ENCODE assay signal across 1 cellular context in genomic region chr15:71916834-71917233, GRCh38.
TF ChIP-seq lines count a peak whose summit lies in the region.

No MANE protein-coding gene starts in this region.

TF ChIP-seq in SK-N-SH, 30 proteins besides CTCF, POLR2A, EP300 and RAD21 (continued from another document):
- TF ChIP-seq IRF3 (IDR thresholded peaks at IDR 0.05; ENCODE audit: low read depth, low read length) (no peak), MXI1 (IDR thresholded peaks at IDR 0.05; ENCODE audit: low read depth, low read length) (peak; percentile 72; the same call in 1 of the 2 replicates), ELF1 (IDR thresholded peaks at IDR 0.05) (no peak), SIN3A (IDR thresholded peaks at IDR 0.05; ENCODE audit: borderline replicate concordance, low read depth, low read length) (no peak), FOXM1 (IDR thresholded peaks at IDR 0.05; ENCODE audit: low read depth) (no peak)
